ENCODE assay signal across 8 cellular contexts in genomic region chr1:43934279-43934985, GRCh38. TPM values are rescaled to one million over a fixed set of nuclear protein-coding genes. Genes with fewer than 3 reads are reported as not detected.
DNase-seq lines count a peak whose midpoint lies in the region; ATAC-seq and TF ChIP-seq lines count a peak whose summit lies in the region.

No MANE protein-coding gene starts in this region.

- peak overlapping the region in 2 of 4 donors; percentile 2 to 29 for H3K27ac ChIP-seq in gastrocnemius medialis

- no peaks in the 10 kb centered on the region for H3K9me3 ChIP-seq in gastrocnemius medialis

- peaks cover 0 to 6% of the 10 kb centered on the region in 2 donors for H3K36me3 ChIP-seq in gastrocnemius medialis

- intact Hi-C loops in gastrocnemius medialis (cut with DNase I; ENCODE audit: low total_unique reads), result loop anchor here (1.0 to 5.0 kb wide), 2 partner anchors 171 to 402 kb away; partner anchors contain the start of gene PTPRF

- H3K4me3 ChIP-seq in gastrocnemius medialis, result peak overlapping the region in 3 of 4 donors; percentile 45 to 54 (median 46)

- H3K27me3 ChIP-seq in gastrocnemius medialis, result no peaks in the 10 kb centered on the region

- TF ChIP-seq CTCF in gastrocnemius medialis (IDR thresholded peaks at IDR 0.05 in 4 of 5, conservative IDR thresholded peaks at IDR 0.05 in 1 of 5), result peak; percentile 75 to 93 (median 86)

- DNase-seq in G401 (ENCODE audit: low spot score) (peak; percentile 47), MV-4-11 (lab: John Stamatoyannopoulos, UW) (peak; percentile 67), amygdala (lab: John Stamatoyannopoulos, UW) (peak in 32 of 56 donors; percentile 12 to 76 (median 38)), hippocampal formation (lab: John Stamatoyannopoulos, UW) (peak; percentile 17 to 42), gastrocnemius medialis (peak in 1 of 2 donors; percentile 72)

- peaks cover 28% of the 10 kb centered on the region in 2 donors for H3K4me1 ChIP-seq in gastrocnemius medialis

- in situ Hi-C loops in G401 (cut with HindIII; ENCODE audit: low sequenced_read_pairs), result no loop called here
- in situ Hi-C loops in gastrocnemius medialis (cut with MboI; ENCODE audit: low sequenced_read_pairs in 4 of 4), result loop anchor here in 3 of 4 donors (5.0 to 25.0 kb wide), 4 partner anchors 162 to 397 kb away; partner anchors contain the start of gene PTPRF (in 2 of the 3)

- no peak for TF ChIP-seq POLR2A in gastrocnemius medialis (IDR thresholded peaks at IDR 0.05)

- ATAC-seq in SK-N-SH treated with all-trans-retinoic acid at 6 μM for 48 hours, result peak; percentile 78
- ATAC-seq in gastrocnemius medialis, result peak; percentile 62 to 70
- no peak for ATAC-seq in GM18909 (IDR thresholded peaks at IDR 0.05; ENCODE audit: poor library complexity, unreplicated experiment)
- no peak for ATAC-seq in GM19397 (IDR thresholded peaks at IDR 0.05; ENCODE audit: unreplicated experiment)

TF ChIP-seq in SK-N-SH treated with all-trans-retinoic acid at 6 μM for 48 hours, 23 proteins besides CTCF, POLR2A, EP300 and RAD21:
- no peak for TF ChIP-seq ZNF70 (CRISPR knock-in tag; IDR thresholded peaks at IDR 0.05)
- no peak for TF ChIP-seq ESRRG (CRISPR knock-in tag; IDR thresholded peaks at IDR 0.05)
- no peak for TF ChIP-seq PPARA (CRISPR knock-in tag; IDR thresholded peaks at IDR 0.05; ENCODE audit: borderline replicate concordance)
- no peak for TF ChIP-seq BACH2 (CRISPR knock-in tag; IDR thresholded peaks at IDR 0.05; ENCODE audit: borderline replicate concordance)
- TF ChIP-seq CREB5 (CRISPR knock-in tag; IDR thresholded peaks at IDR 0.05; ENCODE audit: low read depth), result no peak
- no peak for TF ChIP-seq CSRNP3 (CRISPR knock-in tag; IDR thresholded peaks at IDR 0.05)
- no peak for TF ChIP-seq GLIS3 (CRISPR knock-in tag; IDR thresholded peaks at IDR 0.05)
- TF ChIP-seq OSR1 (CRISPR knock-in tag; IDR thresholded peaks at IDR 0.05), result no peak
- TF ChIP-seq ZFP3 (CRISPR knock-in tag; IDR thresholded peaks at IDR 0.05), result no peak

RNA-seq across cellular contexts. Expression of gene ARTN, which starts 0.8 kb away (rescaled TPM):
- not detected in 2 replicates for total RNA-seq in G401 (2014; rRNA removed; shearing (Covaris generic))
- 1 to 10 TPM in 1 of 4 donors, under 1 TPM in 1, not detected in 2; 0.25 to 1.8 TPM for total RNA-seq in gastrocnemius medialis

RNA-seq across cellular contexts. Expression of gene IPO13, which starts 12.3 kb away (rescaled TPM):
- 15.9 and 22.6 TPM in 2 replicates for total RNA-seq in G401 (2014; rRNA removed; shearing (Covaris generic))
- total RNA-seq in gastrocnemius medialis, result 100 to 1,000 TPM in 3 of 4 donors, 10 to 100 TPM in 1; 81.9 to 171 (median 105) TPM

RNA-seq across cellular contexts. Expression of gene DPH2, which starts 35.4 kb away (rescaled TPM):
- total RNA-seq in G401 (2014; rRNA removed; shearing (Covaris generic)), result 43.0 and 47.6 TPM in 2 replicates
- total RNA-seq in gastrocnemius medialis, result 10 to 100 TPM; 53.1 to 68.3 (median 55.3) TPM

RNA-seq across cellular contexts. Expression of gene ATP6V0B, which starts 40.3 kb away (rescaled TPM):
- 133 and 183 TPM in 2 replicates for total RNA-seq in G401 (2014; rRNA removed; shearing (Covaris generic))
- total RNA-seq in gastrocnemius medialis, result 100 to 1,000 TPM; 156 to 242 (median 195) TPM

RNA-seq across cellular contexts. Expression of gene B4GALT2, which starts 44.6 kb away (rescaled TPM):
- 38.9 and 56.4 TPM in 2 replicates for total RNA-seq in G401 (2014; rRNA removed; shearing (Covaris generic))
- 10 to 100 TPM; 63.5 to 97.8 (median 72.1) TPM for total RNA-seq in gastrocnemius medialis

Comparison
In these comparisons a context has a peak if more than half of its experiments do, and no peak if none do; other contexts are left out.
1. ATAC-seq: peak in SK-N-SH treated with all-trans-retinoic acid at 6 μM for 48 hours (single experiment) and gastrocnemius medialis (2 of 2); none in GM18909 (single experiment) and GM19397 (single experiment).